ENCODE assay signal across 12 cellular contexts in the genomic region with DNA sequence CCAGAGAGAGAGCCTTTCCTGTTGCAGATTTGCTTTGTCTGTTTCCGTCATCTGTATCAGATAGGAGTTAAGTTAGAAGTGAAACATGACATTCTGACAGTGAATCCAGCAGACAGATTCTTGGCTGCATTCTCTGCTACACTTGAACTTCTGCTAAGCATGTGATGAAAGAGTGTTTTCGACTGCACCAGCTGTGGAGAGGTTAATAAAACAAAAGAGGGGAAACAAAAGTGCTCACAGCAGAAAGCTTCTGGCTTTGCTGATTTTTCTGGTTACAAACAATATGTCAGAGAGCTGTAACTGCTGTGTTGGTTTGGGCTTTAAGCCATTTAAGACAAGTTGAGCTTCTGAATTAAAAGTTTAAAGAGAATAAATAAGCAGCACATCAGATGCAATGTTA.
DNase-seq lines count a peak whose midpoint lies in the region; ATAC-seq and TF ChIP-seq lines count a peak whose summit lies in the region.
"Had no signal": no experiment of that assay in that cellular context is flagged by ENCODE, and none has a peak within 500 bp of the region (broad histone marks: within the 10 kb centered on the region; RNA-seq: fewer than 3 reads in every experiment).

No MANE protein-coding gene starts in this region.

- no peak for TF ChIP-seq CTCF in fibroblast of mammary gland (conservative IDR thresholded peaks at IDR 0.05; ENCODE audit: control insufficient read depth, insufficient read depth, low read depth, low read length)

- H3K4me3 ChIP-seq in fibroblast of mammary gland (ENCODE audit: control insufficient read depth, low read depth, low read length), result no peak overlapping the region

- peak; percentile 73 for ATAC-seq in Right ventricle myocardium inferior
- ATAC-seq in HG02678 (IDR thresholded peaks at IDR 0.05; ENCODE audit: unreplicated experiment), result no peak
- ATAC-seq in GM19351 (IDR thresholded peaks at IDR 0.05; ENCODE audit: unreplicated experiment), result no peak
- ATAC-seq: activated CD4-positive, CD25-positive, alpha-beta regulatory T cell treated with anti-CD3 and anti-CD28 coated beads, Interleukin-2, amount 50 U/mL, for 24 hours had no signal

- DNase-seq in Right ventricle myocardium inferior (ENCODE audit: missing footprints) (no peak), cardiac septum (ENCODE audit: low spot score) (no peak), fibroblast of mammary gland (ENCODE audit: low read depth) (peak; percentile 51), myocyte (ENCODE audit: low read depth) (peak; percentile 14), midbrain (lab: John Stamatoyannopoulos, UW) (no peak), NCI-H69 (lab: John Stamatoyannopoulos, UW) (no peak)
- DNase-seq: activated T-cell treated with anti-CD3 and anti-CD28 coated beads, Interleukin-2, amount 50 U/mL, for 1 hour; NCI-H82; stimulated activated CD8-positive, alpha-beta memory T cell treated with anti-CD3 and anti-CD28 coated beads, Interleukin-4, amount 100 ng/mL, for 48 hours had no signal

- intact Hi-C loops in Right ventricle myocardium inferior (cut with DNase I) (no loop called here), cardiac septum (cut with DNase I) (no loop called here)

Comparison
In these comparisons a context has a peak if more than half of its experiments do, and no peak if none do; other contexts are left out.
1. DNase-seq: peak in fibroblast of mammary gland (single experiment) and myocyte (single experiment); none in Right ventricle myocardium inferior (single experiment), cardiac septum (single experiment), midbrain (single experiment) and NCI-H69 (single experiment).